Comparison of ENCODE assay signal across 17 cellular contexts in genomic region chr11:72604256-72604655, GRCh38.
"Had no signal": no experiment of that assay in that cellular context is flagged by ENCODE, and none has a peak within 500 bp of the region (broad histone marks: within the 10 kb centered on the region; RNA-seq: fewer than 3 reads in every experiment).

No MANE protein-coding gene starts in this region.

- H3K27me3 ChIP-seq: ovary, testis, tibial nerve had no signal

- H3K4me3 Mint-ChIP-seq: endodermal cell; naive thymus-derived CD4-positive, alpha-beta T cell; nephron progenitor cell; stimulated activated memory B cell treated with anti-CD40 and anti-IgM and Interleukin-4, amounts not matched to agents 10 μg/mL and 1 μg/mL and 100 μg/mL, for 72 hours; stimulated activated naive CD8-positive, alpha-beta T cell treated with anti-CD3 and anti-CD28 coated beads, Interleukin-15, Interleukin-2, amounts not matched to agents 100 ng/mL and 50 ng/mL, for 24 hours had no signal

- H3K9me3 Mint-ChIP-seq: endodermal cell; naive thymus-derived CD4-positive, alpha-beta T cell; nephron progenitor cell; stimulated activated memory B cell treated with anti-CD40 and anti-IgM and Interleukin-4, amounts not matched to agents 10 μg/mL and 1 μg/mL and 100 μg/mL, for 72 hours; stimulated activated naive CD8-positive, alpha-beta T cell treated with anti-CD3 and anti-CD28 coated beads, Interleukin-15, Interleukin-2, amounts not matched to agents 100 ng/mL and 50 ng/mL, for 24 hours had no signal

- H3K36me3 ChIP-seq: ovary, tibial nerve had no signal

- H3K27ac ChIP-seq: coronary artery, testis, tibial nerve had no signal

- H3K27ac Mint-ChIP-seq: endodermal cell; naive thymus-derived CD4-positive, alpha-beta T cell; nephron progenitor cell; stimulated activated memory B cell treated with anti-CD40 and anti-IgM and Interleukin-4, amounts not matched to agents 10 μg/mL and 1 μg/mL and 100 μg/mL, for 72 hours; stimulated activated naive CD8-positive, alpha-beta T cell treated with anti-CD3 and anti-CD28 coated beads, Interleukin-15, Interleukin-2, amounts not matched to agents 100 ng/mL and 50 ng/mL, for 24 hours had no signal

- DNase-seq: effector CD4-positive, alpha-beta T cell; endodermal cell; foreskin melanocyte; head of caudate nucleus; hippocampal formation; kidney glomerular epithelial cell; naive thymus-derived CD4-positive, alpha-beta T cell; nephron progenitor cell; ovary; right cardiac atrium; small intestine; stimulated activated CD4-positive, alpha-beta T cell treated with anti-CD3 and anti-CD28 coated beads, Interleukin-2, amount 100 ng/mL, for 48 hours; testis had no signal

- H3K9me3 ChIP-seq: ovary, testis, tibial nerve had no signal

- H3K36me3 Mint-ChIP-seq: naive thymus-derived CD4-positive, alpha-beta T cell; stimulated activated memory B cell treated with anti-CD40 and anti-IgM and Interleukin-4, amounts not matched to agents 10 μg/mL and 1 μg/mL and 100 μg/mL, for 72 hours had no signal

- H3K4me3 ChIP-seq: coronary artery, ovary, testis, tibial nerve had no signal

- ATAC-seq: naive thymus-derived CD4-positive, alpha-beta T cell; right cardiac atrium; stimulated activated memory B cell treated with anti-CD40 and anti-IgM and Interleukin-4, amounts not matched to agents 10 μg/mL and 1 μg/mL and 100 μg/mL, for 72 hours had no signal
